ENCODE assay signal across 8 cellular contexts in the genomic region with DNA sequence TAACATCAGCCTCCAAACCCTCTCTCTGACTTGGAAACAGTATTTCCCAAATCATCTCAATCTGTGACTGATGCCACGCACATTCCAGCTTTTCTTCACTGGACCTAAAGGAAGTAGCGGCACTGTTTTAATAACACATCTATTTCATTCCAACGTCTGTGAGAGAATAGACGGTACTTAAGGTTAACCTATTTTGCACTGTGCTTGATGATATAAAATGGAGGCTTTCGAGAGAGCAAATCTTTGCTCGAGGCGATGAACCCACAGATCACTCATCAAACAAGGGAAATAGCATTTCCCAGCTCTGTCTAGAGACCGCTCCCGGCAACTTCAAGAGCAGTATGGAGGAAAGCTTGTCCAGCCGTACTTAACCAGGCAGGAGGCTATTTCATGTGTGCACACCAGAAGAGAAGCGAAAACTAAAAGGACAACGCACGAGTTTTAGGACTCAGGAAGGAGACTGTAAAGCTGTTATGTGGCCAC. TPM values are rescaled to one million over a fixed set of nuclear protein-coding genes. Genes with fewer than 3 reads are reported as not detected.
A peak's percentile ranks its signal among the peaks of the same experiment; 100 is the strongest.
DNase-seq lines count a peak whose midpoint lies in the region; ATAC-seq and TF ChIP-seq lines count a peak whose summit lies in the region.

No MANE protein-coding gene starts in this region.

- no peaks in the 10 kb centered on the region for H3K27me3 Mint-ChIP-seq in activated T-cell treated with anti-CD3 and anti-CD28 coated beads, Interleukin-2, amount 50 U/mL, for 24 hours

- H3K36me3 ChIP-seq in OCI-LY7 (ENCODE audit: insufficient read depth, low read length) (no peaks in the 10 kb centered on the region), upper lobe of right lung (no peaks in the 10 kb centered on the region)

- H3K4me1 Mint-ChIP-seq in activated T-cell treated with anti-CD3 and anti-CD28 coated beads, Interleukin-2, amount 50 U/mL, for 24 hours (ENCODE audit: low read depth) = peaks cover 50% of the 10 kb centered on the region

- BruUV-seq in OCI-LY7 (replicated peaks; lab: Mats Ljungman, UMichigan) = no TSS peak

- peak overlapping the region; percentile 85 for H3K27ac Mint-ChIP-seq in activated T-cell treated with anti-CD3 and anti-CD28 coated beads, Interleukin-2, amount 50 U/mL, for 24 hours

- H3K9me3 Mint-ChIP-seq in activated T-cell treated with anti-CD3 and anti-CD28 coated beads, Interleukin-2, amount 50 U/mL, for 24 hours = no peaks in the 10 kb centered on the region

- H4K20me1 ChIP-seq in OCI-LY7 (ENCODE audit: insufficient read depth, low read length) = peaks cover 9% of the 10 kb centered on the region

- peak overlapping the region; percentile 86 for H3K4me3 Mint-ChIP-seq in activated T-cell treated with anti-CD3 and anti-CD28 coated beads, Interleukin-2, amount 50 U/mL, for 24 hours

- H3K9me2 ChIP-seq in OCI-LY7 (ENCODE audit: insufficient read depth, low read length) = no peaks in the 10 kb centered on the region

- ATAC-seq in upper lobe of right lung (no peak), esophagus mucosa (no peak)

- no peak for DNase-seq in activated T-cell treated with anti-CD3 and anti-CD28 coated beads, Interleukin-2, amount 50 U/mL, for 24 hours
- DNase-seq in activated T-cell treated with anti-CD3 and anti-CD28 coated beads, Interleukin-2, amount 50 U/mL, for 1 hour = no peak
- no peak for DNase-seq in OCI-LY7 (ENCODE audit: low spot score)
- DNase-seq in midbrain (lab: John Stamatoyannopoulos, UW) = peak; percentile 74
- no peak for DNase-seq in upper lobe of right lung
- DNase-seq in posterior vena cava (ENCODE audit: low spot score) = no peak

- no peak overlapping the region for H3K27ac ChIP-seq in OCI-LY7 (ENCODE audit: low read depth, low read length, poor library complexity, severe bottlenecking)
- peak overlapping the region; percentile 81 for H3K27ac ChIP-seq in cingulate gyrus (ENCODE audit: low read depth, low read length)
- peak overlapping the region; percentile 98 for H3K27ac ChIP-seq in upper lobe of right lung

- H3K27me3 ChIP-seq in upper lobe of right lung = no peaks in the 10 kb centered on the region

- intact Hi-C loops in OCI-LY7 (cut with micrococcal nuclease; ENCODE audit: unreplicated experiment) = loop anchor here (5.0 to 10.0 kb wide), 2 partner anchors 265 to 353 kb away; no protein-coding TSS in a partner anchor
- intact Hi-C loops in upper lobe of right lung (cut with DNase I) = no loop called here
- intact Hi-C loops in posterior vena cava (cut with DNase I) = loop anchor here in 1 of 2 donors (10.0 kb wide), 1 partner anchor 267 kb away; no protein-coding TSS in a partner anchor

- H3K4me3 ChIP-seq in OCI-LY7 (ENCODE audit: low read depth, low read length, poor library complexity, severe bottlenecking) = peak overlapping the region; percentile 41
- H3K4me3 ChIP-seq in upper lobe of right lung = peak overlapping the region; percentile 85

- H2AFZ ChIP-seq in OCI-LY7 (ENCODE audit: low read length) = no peak overlapping the region

- H3K4me2 ChIP-seq in OCI-LY7 (ENCODE audit: low read length) = peak overlapping the region; percentile 72

- no peaks in the 10 kb centered on the region; the same call in 1 of the 2 replicates for H3K79me2 ChIP-seq in OCI-LY7 (ENCODE audit: insufficient read depth, low read depth, low read length)

- POLR2A ChIA-PET in OCI-LY7 (lab: Charles Lee) = interaction anchor here (0.6 kb wide), 1 partner anchor 1890 kb away, joined by 3 read pairs; no protein-coding TSS in a partner anchor

- H3K4me1 ChIP-seq in OCI-LY7 (ENCODE audit: insufficient read depth, low read length, poor library complexity, severe bottlenecking) (peaks cover 16% of the 10 kb centered on the region), upper lobe of right lung (peaks cover 33% of the 10 kb centered on the region)

- TF ChIP-seq CTCF in OCI-LY7 (conservative IDR thresholded peaks at IDR 0.05; ENCODE audit: low read length) = no peak
- no peak for TF ChIP-seq CTCF in upper lobe of right lung (IDR thresholded peaks at IDR 0.05)

- peaks cover 20% of the 10 kb centered on the region for H3K36me3 Mint-ChIP-seq in activated T-cell treated with anti-CD3 and anti-CD28 coated beads, Interleukin-2, amount 50 U/mL, for 24 hours (ENCODE audit: low read depth)

- CTCF ChIA-PET in OCI-LY7 (lab: Charles Lee; ENCODE audit: unreplicated experiment) = no interaction called here

- no peaks in the 10 kb centered on the region for H3K9me3 ChIP-seq in OCI-LY7 (ENCODE audit: low read length)
- no peaks in the 10 kb centered on the region for H3K9me3 ChIP-seq in upper lobe of right lung

RNA-seq across cellular contexts. Expression of a gene that starts 2.9 kb away (rescaled TPM):
- 5.6 and 6.7 TPM in 2 replicates for total RNA-seq in OCI-LY7 (2014; rRNA removed; shearing (Covaris generic))
- 11.4 and 12.2 TPM in 2 replicates for total RNA-seq in OCI-LY7 (2022)
- total RNA-seq in upper lobe of right lung = 56.1 TPM
- total RNA-seq in posterior vena cava = 10 to 100 TPM; 29.6 to 32.9 TPM
- 22.4 TPM for total RNA-seq in esophagus mucosa
